ENCODE assay signal across 8 cellular contexts in genomic region chr14:69535230-69535848, GRCh38.
DNase-seq lines count a peak whose midpoint lies in the region.

No MANE protein-coding gene starts in this region.

- DNase-seq in ELF-1 (ENCODE audit: low read depth, low spot score) (peak; percentile 71), NCI-H2081 (lab: John Stamatoyannopoulos, UW) (peak; percentile 66 to 73), amygdala (lab: John Stamatoyannopoulos, UW) (peak in 36 of 56 donors; percentile 4 to 69 (median 24)), iPS DF 19.7 (ENCODE audit: low read depth, low spot score) (peak; percentile 48), superior temporal gyrus (ENCODE audit: extremely low spot score) (peak; percentile 77), activated gamma-delta T cell treated with Interleukin-2 at 50 U/mL for 16 hours (no peak), OCI-M2 (lab: John Stamatoyannopoulos, UW; ENCODE audit: unreplicated experiment) (no peak)
- DNase-seq in activated effector memory CD4-positive, alpha-beta T cell treated with anti-CD3 and anti-CD28 coated beads, Interleukin-2, amount 50 U/mL, for 16 hours, result no peak

Comparison
In these comparisons a context has a peak if more than half of its experiments do, and no peak if none do; other contexts are left out.
1. DNase-seq: peak in ELF-1 (single experiment), NCI-H2081 (2 of 2), amygdala (36 of 56), iPS DF 19.7 (single experiment) and superior temporal gyrus (single experiment); none in activated gamma-delta T cell treated with Interleukin-2 at 50 U/mL for 16 hours (single experiment), activated effector memory CD4-positive, alpha-beta T cell treated with anti-CD3 and anti-CD28 coated beads, Interleukin-2, amount 50 U/mL, for 16 hours (single experiment) and OCI-M2 (single experiment).